ENCODE assay signal across 1 cellular context in genomic region chr9:128552153-128552743, GRCh38.
TF ChIP-seq lines count a peak whose summit lies in the region.

TSS of gene SPTAN1 (plus strand) at chr9:128552587. CDS start at chr9:128566741, 14,154 bp downstream.

TF ChIP-seq in HepG2, 621 proteins besides CTCF, POLR2A, EP300 and RAD21 (continued from another document and continues in another):
- TF ChIP-seq ELF1 (CRISPR knock-in tag; IDR thresholded peaks at IDR 0.05) (peak; percentile 74), ATF3 (CRISPR knock-in tag; IDR thresholded peaks at IDR 0.05) (peak; percentile 15; the same call in 1 of the 2 replicates), ATF7-NPFF (CRISPR knock-in tag; IDR thresholded peaks at IDR 0.05; ENCODE audit: low read depth) (no peak), CHD4 (IDR thresholded peaks at IDR 0.05; ENCODE audit: borderline replicate concordance, low read length) (no peak), TFAP4 (IDR thresholded peaks at IDR 0.05; ENCODE audit: borderline replicate concordance, low read depth) (no peak), CERS6 (CRISPR knock-in tag; IDR thresholded peaks at IDR 0.05) (no peak), MYPOP (CRISPR knock-in tag; IDR thresholded peaks at IDR 0.05) (0 out of 2 replicates have a peak, but pooled peaks have one; percentile 40), TBX2 (CRISPR knock-in tag; IDR thresholded peaks at IDR 0.05; ENCODE audit: borderline replicate concordance) (no peak; the same call in 1 of the 2 replicates), ARID3A (IDR thresholded peaks at IDR 0.05; ENCODE audit: low read depth, low read length) (no peak), ZNF720 (CRISPR knock-in tag; IDR thresholded peaks at IDR 0.05) (no peak), ZNF441 (CRISPR knock-in tag; IDR thresholded peaks at IDR 0.05; ENCODE audit: borderline replicate concordance) (no peak; the same call in 1 of the 2 replicates), ATF5 (CRISPR knock-in tag; IDR thresholded peaks at IDR 0.05; ENCODE audit: low read depth) (no peak), ONECUT2 (CRISPR knock-in tag; IDR thresholded peaks at IDR 0.05) (no peak), U2AF1 (optimal IDR thresholded peaks at IDR 0.05; ENCODE audit: low read depth, low read length) (no peak), ZNF564 (CRISPR knock-in tag; IDR thresholded peaks at IDR 0.05) (0 out of 2 replicates have a peak, but pooled peaks have one; percentile 36), NR2F1 (CRISPR knock-in tag; IDR thresholded peaks at IDR 0.05) (no peak), ZNF558 (CRISPR knock-in tag; IDR thresholded peaks at IDR 0.05; ENCODE audit: borderline replicate concordance) (peak; percentile 91; the same call in 1 of the 2 replicates), MYNN (CRISPR knock-in tag; IDR thresholded peaks at IDR 0.05; ENCODE audit: low read depth) (no peak), CREBL2 (CRISPR knock-in tag; IDR thresholded peaks at IDR 0.05; ENCODE audit: borderline replicate concordance) (no peak), ZNF704 (CRISPR knock-in tag; IDR thresholded peaks at IDR 0.05; ENCODE audit: borderline replicate concordance) (no peak), RFXAP (CRISPR knock-in tag; IDR thresholded peaks at IDR 0.05; ENCODE audit: borderline replicate concordance) (no peak), ZSCAN29 (CRISPR knock-in tag; conservative IDR thresholded peaks at IDR 0.05) (no peak), KDM2A (CRISPR knock-in tag; IDR thresholded peaks at IDR 0.05; ENCODE audit: borderline replicate concordance, low read depth) (peak; percentile 52; the same call in 1 of the 2 replicates), NR2F6 (IDR thresholded peaks at IDR 0.05) (no peak), NR2F6 (CRISPR knock-in tag; IDR thresholded peaks at IDR 0.05) (peak; percentile 45; the same call in 1 of the 2 replicates), ZBTB40 (IDR thresholded peaks at IDR 0.05) (no peak), ZBTB40 (CRISPR knock-in tag; IDR thresholded peaks at IDR 0.05) (no peak; the same call in 1 of the 2 replicates), MEF2D (CRISPR knock-in tag; IDR thresholded peaks at IDR 0.05) (0 out of 2 replicates have a peak, but pooled peaks have one; percentile 23), ZFP36 (IDR thresholded peaks at IDR 0.05; ENCODE audit: borderline replicate concordance, low read depth, low read length, partially characterized antibody) (no peak), TAF15 (IDR thresholded peaks at IDR 0.05; ENCODE audit: low read depth, low read length, poor library complexity, severe bottlenecking) (no peak), RNF2 (conservative IDR thresholded peaks at IDR 0.05; ENCODE audit: low read depth) (no peak), ZNF687 (CRISPR knock-in tag; IDR thresholded peaks at IDR 0.05) (peak; percentile 78), FOXP4 (CRISPR knock-in tag; IDR thresholded peaks at IDR 0.05) (no peak), SMC3 (IDR thresholded peaks at IDR 0.05; ENCODE audit: low read length) (no peak), SOX5 (CRISPR knock-in tag; IDR thresholded peaks at IDR 0.05; ENCODE audit: borderline replicate concordance) (no peak)
